ENCODE assay signal across 8 cellular contexts in the genomic region with DNA sequence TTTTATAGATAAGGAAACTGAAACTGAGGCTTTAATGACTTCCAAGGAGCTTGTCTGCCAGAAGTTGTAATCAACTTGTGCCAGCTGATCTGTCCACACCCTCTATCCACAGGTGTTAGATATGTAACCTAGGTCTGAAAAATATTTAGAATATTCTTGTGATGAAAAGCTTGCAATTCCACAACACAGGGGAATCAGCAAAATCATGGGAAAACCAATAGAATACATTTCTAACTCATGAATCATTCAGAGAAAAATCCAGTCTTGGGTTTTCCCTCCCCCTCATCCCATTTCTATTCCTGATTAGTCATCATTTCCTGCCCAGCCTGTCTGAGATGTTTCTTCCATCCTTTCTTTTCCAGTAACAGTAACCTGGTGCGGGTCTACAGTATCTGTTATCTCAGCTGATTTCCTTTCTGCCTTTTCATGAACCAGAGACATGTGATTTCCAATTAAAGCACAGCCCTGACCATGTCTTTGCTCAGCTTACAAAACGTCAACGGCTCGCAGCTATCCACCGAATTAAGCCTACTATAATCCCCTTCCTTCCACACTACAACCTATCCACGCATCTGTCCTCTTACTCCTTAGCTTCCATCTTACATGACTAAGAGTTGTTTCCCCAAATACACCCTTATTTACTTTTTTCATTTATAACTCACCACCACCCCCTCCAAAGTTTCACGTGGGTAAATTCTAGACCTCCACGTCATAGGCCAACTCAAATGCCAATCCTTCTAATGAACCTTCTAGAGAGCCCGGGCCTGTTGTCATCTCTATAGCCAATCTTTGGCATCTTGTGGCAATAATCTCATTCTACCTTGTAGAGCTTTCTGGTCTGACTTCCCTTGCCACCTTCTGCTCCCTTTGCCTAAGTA. TPM values are rescaled to one million over a fixed set of nuclear protein-coding genes. Genes with fewer than 3 reads are reported as not detected.
DNase-seq lines count a peak whose midpoint lies in the region; ATAC-seq and TF ChIP-seq lines count a peak whose summit lies in the region.

No MANE protein-coding gene starts in this region.

- peak overlapping the region; percentile 78 for H3K27ac ChIP-seq in CD4-positive, alpha-beta T cell (ENCODE audit: low read depth, low read length)
- H3K27ac ChIP-seq in vagina = peak overlapping the region; percentile 93

- peaks cover 26% of the 10 kb centered on the region for H3K4me1 Mint-ChIP-seq in CD4-positive, alpha-beta T cell (ENCODE audit: low read depth)
- peaks cover 21% of the 10 kb centered on the region for H3K4me1 Mint-ChIP-seq in T-helper 2 cell treated with Interferon-gamma antibody and Interleukin-4, amounts not matched to agents 5 μg/mL and 100 μg/mL, for 36 hours (ENCODE audit: low read depth)
- H3K4me1 Mint-ChIP-seq in endothelial cell (ENCODE audit: unreplicated experiment) = peaks cover 34% of the 10 kb centered on the region

- H3K4me3 ChIP-seq in vagina = peak overlapping the region; percentile 58 to 85

- no peaks in the 10 kb centered on the region for H3K27me3 ChIP-seq in CD4-positive, alpha-beta T cell (ENCODE audit: control insufficient read depth, insufficient read depth, low read length)
- H3K27me3 ChIP-seq in vagina = no peaks in the 10 kb centered on the region

- no peak for DNase-seq in CD4-positive, alpha-beta T cell
- DNase-seq in T-helper 2 cell treated with Interferon-gamma antibody and Interleukin-4, amounts not matched to agents 5 μg/mL and 100 μg/mL, for 36 hours (ENCODE audit: low spot score) = no peak
- DNase-seq in endothelial cell (ENCODE audit: low spot score) (no peak), mucosa of gallbladder (ENCODE audit: low spot score) (peak; percentile 33), vagina (ENCODE audit: extremely low spot score in 2 of 2) (no peak), NCI-H2107 treated with DMSO at 0.1 percent for 48 hours (lab: John Stamatoyannopoulos, UW; ENCODE audit: unreplicated experiment) (no peak)

- H3K9me3 Mint-ChIP-seq in CD4-positive, alpha-beta T cell = no peaks in the 10 kb centered on the region
- no peaks in the 10 kb centered on the region for H3K9me3 Mint-ChIP-seq in T-helper 2 cell treated with Interferon-gamma antibody and Interleukin-4, amounts not matched to agents 5 μg/mL and 100 μg/mL, for 36 hours
- H3K9me3 Mint-ChIP-seq in endothelial cell (ENCODE audit: unreplicated experiment) = no peaks in the 10 kb centered on the region

- no peaks in the 10 kb centered on the region for H3K9me3 ChIP-seq in CD4-positive, alpha-beta T cell (ENCODE audit: control insufficient read depth, low read length)
- no peaks in the 10 kb centered on the region for H3K9me3 ChIP-seq in vagina

- no peak for TF ChIP-seq POLR2A in vagina (IDR thresholded peaks at IDR 0.05)

- no peaks in the 10 kb centered on the region for H3K27me3 Mint-ChIP-seq in CD4-positive, alpha-beta T cell
- H3K27me3 Mint-ChIP-seq in T-helper 2 cell treated with Interferon-gamma antibody and Interleukin-4, amounts not matched to agents 5 μg/mL and 100 μg/mL, for 36 hours (ENCODE audit: low read depth) = no peaks in the 10 kb centered on the region
- H3K27me3 Mint-ChIP-seq in endothelial cell (ENCODE audit: unreplicated experiment) = peaks cover 17% of the 10 kb centered on the region

- intact Hi-C loops in CD4-positive, alpha-beta T cell (cut with DNase I, micrococcal nuclease) = loop anchor here (2.0 to 10.0 kb wide), 6 partner anchors 68 to 1510 kb away; partner anchors contain the start of genes ELMOD2 (in 1 of the 2), NAA15 (in 1 of the 2) and NDUFC1 (in 1 of the 2)
- intact Hi-C loops in vagina (cut with DNase I) = no loop called here

- no peak for TF ChIP-seq CTCF in CD4-positive, alpha-beta T cell (IDR thresholded peaks at IDR 0.05)
- TF ChIP-seq CTCF in endothelial cell (IDR thresholded peaks at IDR 0.05; ENCODE audit: unreplicated experiment) (no peak), vagina (IDR thresholded peaks at IDR 0.05) (no peak)

- peak overlapping the region; percentile 95 for H3K27ac Mint-ChIP-seq in CD4-positive, alpha-beta T cell
- H3K27ac Mint-ChIP-seq in T-helper 2 cell treated with Interferon-gamma antibody and Interleukin-4, amounts not matched to agents 5 μg/mL and 100 μg/mL, for 36 hours = peak overlapping the region; percentile 83
- H3K27ac Mint-ChIP-seq in endothelial cell (ENCODE audit: unreplicated experiment) = peak overlapping the region; percentile 97

- H3K36me3 ChIP-seq in vagina = no peaks in the 10 kb centered on the region

- peaks cover 16% of the 10 kb centered on the region for H3K4me1 ChIP-seq in vagina

- POLR2A ChIA-PET in CD4-positive, alpha-beta T cell (lab: Charles Lee) = interaction anchor here (0.6 to 4.3 kb wide), 10 partner anchors 14 to 1359 kb away, joined by 3 to 28 read pairs (median 7); partner anchors contain the start of genes NAA15, RAB33B, SCOC and SETD7

- H3K4me3 Mint-ChIP-seq in CD4-positive, alpha-beta T cell = peak overlapping the region; percentile 93
- peak overlapping the region; percentile 83 for H3K4me3 Mint-ChIP-seq in T-helper 2 cell treated with Interferon-gamma antibody and Interleukin-4, amounts not matched to agents 5 μg/mL and 100 μg/mL, for 36 hours
- peak overlapping the region; percentile 89 for H3K4me3 Mint-ChIP-seq in endothelial cell (ENCODE audit: unreplicated experiment)

- peak; percentile 6 for ATAC-seq in CD4-positive, alpha-beta T cell (ENCODE audit: poor library complexity)
- ATAC-seq in GM18870 (IDR thresholded peaks at IDR 0.05; ENCODE audit: unreplicated experiment) (peak; percentile 9), HG03469 (IDR thresholded peaks at IDR 0.05; ENCODE audit: unreplicated experiment) (peak; percentile 5)

- CTCF ChIA-PET in CD4-positive, alpha-beta T cell (lab: Charles Lee) = interaction anchor here (0.8 to 3.4 kb wide), 5 partner anchors 16 to 1509 kb away, joined by 3 to 22 read pairs (median 5); partner anchors contain the start of gene ELMOD2

- peaks cover 3% of the 10 kb centered on the region for H3K36me3 Mint-ChIP-seq in CD4-positive, alpha-beta T cell (ENCODE audit: low read depth)
- H3K36me3 Mint-ChIP-seq in T-helper 2 cell treated with Interferon-gamma antibody and Interleukin-4, amounts not matched to agents 5 μg/mL and 100 μg/mL, for 36 hours (ENCODE audit: low read depth) = peaks cover 7% of the 10 kb centered on the region
- H3K36me3 Mint-ChIP-seq in endothelial cell (ENCODE audit: low read depth, unreplicated experiment) = no peaks in the 10 kb centered on the region

RNA-seq across cellular contexts. Expression of gene NOCT, which starts 1.0 kb away (rescaled TPM):
- 10 to 100 TPM; 13.7 to 15.8 TPM for total RNA-seq in CD4-positive, alpha-beta T cell
- 9.3 TPM for total RNA-seq in endothelial cell (ENCODE audit: unreplicated experiment)
- 3.8 TPM for total RNA-seq in mucosa of gallbladder
- 4.2 TPM for total RNA-seq in vagina
